Comparison of ENCODE assay signal across 8 cellular contexts in genomic region chr5:172834570-172835245, GRCh38. TPM values are rescaled to one million over a fixed set of nuclear protein-coding genes. Genes with fewer than 3 reads are reported as not detected.
DNase-seq lines count a peak whose midpoint lies in the region; ATAC-seq lines count a peak whose summit lies in the region.

No MANE protein-coding gene starts in this region.

- peaks cover 33 to 42% of the 10 kb centered on the region in 2 donors for H3K4me1 Mint-ChIP-seq in natural killer cell treated with Interleukin-12 subunit alpha and Interleukin-12 subunit beta and Interleukin-15 and Interleukin-18, amount 100 ng/mL, for 72 hours (ENCODE audit: low read depth in 2 of 2)

- no peaks in the 10 kb centered on the region for H3K9me3 Mint-ChIP-seq in natural killer cell treated with Interleukin-12 subunit alpha and Interleukin-12 subunit beta and Interleukin-15 and Interleukin-18, amount 100 ng/mL, for 72 hours

- ATAC-seq in natural killer cell treated with Interleukin-12 subunit alpha and Interleukin-12 subunit beta and Interleukin-15 and Interleukin-18, amount 100 ng/mL, for 72 hours = peak in 1 of 2 donors; percentile 7
- no peak for ATAC-seq in GM21423 (IDR thresholded peaks at IDR 0.05; ENCODE audit: unreplicated experiment)
- no peak for ATAC-seq in GM19023 (IDR thresholded peaks at IDR 0.05; ENCODE audit: unreplicated experiment)

- peak overlapping the region; percentile 90 to 91 for H3K27ac Mint-ChIP-seq in natural killer cell treated with Interleukin-12 subunit alpha and Interleukin-12 subunit beta and Interleukin-15 and Interleukin-18, amount 100 ng/mL, for 72 hours

- H3K36me3 Mint-ChIP-seq in natural killer cell treated with Interleukin-12 subunit alpha and Interleukin-12 subunit beta and Interleukin-15 and Interleukin-18, amount 100 ng/mL, for 72 hours = no peaks in the 10 kb centered on the region

- DNase-seq in stimulated activated CD4-positive, alpha-beta T cell treated with anti-CD3 and anti-CD28 coated beads, Interleukin-12 subunit alpha, Interleukin-12 subunit beta, amount 100 ng/mL, for 4 hours = peak; percentile 6
- DNase-seq in stimulated activated CD4-positive, alpha-beta T cell treated with anti-CD3 and anti-CD28 coated beads, Interleukin-1b, Interleukin-23, amount 100 ng/mL, for 48 hours = no peak
- DNase-seq in T1000 (lab: John Stamatoyannopoulos, UW) (peak; percentile 22), fibroblast of gingiva (ENCODE audit: low read depth) (peak; percentile 26)
- no peak for DNase-seq in natural killer cell treated with Interleukin-12 subunit alpha and Interleukin-12 subunit beta and Interleukin-15 and Interleukin-18, amount 100 ng/mL, for 72 hours (ENCODE audit: low spot score)
- no peak for DNase-seq in activated CD4-positive, CD25-positive, alpha-beta regulatory T cell (lab: John Stamatoyannopoulos, UW)

- H3K27me3 Mint-ChIP-seq in natural killer cell treated with Interleukin-12 subunit alpha and Interleukin-12 subunit beta and Interleukin-15 and Interleukin-18, amount 100 ng/mL, for 72 hours = no peaks in the 10 kb centered on the region

- H3K4me3 Mint-ChIP-seq in natural killer cell treated with Interleukin-12 subunit alpha and Interleukin-12 subunit beta and Interleukin-15 and Interleukin-18, amount 100 ng/mL, for 72 hours = peak overlapping the region; percentile 78

RNA-seq across cellular contexts. Expression of gene ERGIC1, which starts 0.7 kb away (rescaled TPM):
- total RNA-seq in natural killer cell treated with Interleukin-12 subunit alpha and Interleukin-12 subunit beta and Interleukin-15 and Interleukin-18, amount 100 ng/mL, for 72 hours = 10 to 100 TPM; 50.8 to 51.4 TPM

Comparison
In these comparisons a context has a peak if more than half of its experiments do, and no peak if none do; other contexts are left out.
1. DNase-seq: peak in stimulated activated CD4-positive, alpha-beta T cell treated with anti-CD3 and anti-CD28 coated beads, Interleukin-12 subunit alpha, Interleukin-12 subunit beta, amount 100 ng/mL, for 4 hours (single experiment), T1000 (single experiment) and fibroblast of gingiva (single experiment); none in stimulated activated CD4-positive, alpha-beta T cell treated with anti-CD3 and anti-CD28 coated beads, Interleukin-1b, Interleukin-23, amount 100 ng/mL, for 48 hours (single experiment), natural killer cell treated with Interleukin-12 subunit alpha and Interleukin-12 subunit beta and Interleukin-15 and Interleukin-18, amount 100 ng/mL, for 72 hours (single experiment) and activated CD4-positive, CD25-positive, alpha-beta regulatory T cell (0 of 4).